28 cellular contexts compared by ENCODE assay signal in the genomic region with DNA sequence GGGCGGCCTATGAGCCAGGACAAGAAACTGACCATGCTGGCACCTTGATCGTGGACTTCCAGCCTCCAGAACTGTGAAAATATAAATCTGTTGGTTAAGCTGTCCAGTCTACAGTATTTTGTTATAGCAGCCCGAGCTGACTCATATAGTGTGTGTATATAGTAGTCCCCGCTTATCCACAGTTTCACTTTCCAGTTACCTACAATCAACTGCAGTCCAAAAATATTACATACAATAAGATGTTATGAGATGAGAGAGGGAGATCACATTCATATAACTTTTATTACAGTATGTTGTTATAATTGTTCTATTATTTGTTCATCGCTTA. TPM values are rescaled to one million over a fixed set of nuclear protein-coding genes. Genes with fewer than 3 reads are reported as not detected.
DNase-seq lines count a peak whose midpoint lies in the region; ATAC-seq, FAIRE-seq and TF ChIP-seq lines count a peak whose summit lies in the region.
"Had no signal": no experiment of that assay in that cellular context is flagged by ENCODE, and none has a peak within 500 bp of the region (broad histone marks: within the 10 kb centered on the region; RNA-seq: fewer than 3 reads in every experiment).

No MANE protein-coding gene starts in this region.

- H3K27me3 ChIP-seq in K562 (ENCODE audit: control insufficient read depth in 2 of 2, insufficient read depth in 2 of 2, low read length in 2 of 2): peaks cover 3 to 29% of the 10 kb centered on the region in 2 experiments; a peak in 4 of 5 replicates
- H3K27me3 ChIP-seq in SJCRH30: no peaks in the 10 kb centered on the region

- no peaks in the 10 kb centered on the region for H3K9me3 Mint-ChIP-seq in activated T-helper 1 cell treated with anti-CD3 and anti-CD28 coated beads, Interleukin-12 subunit alpha, Interleukin-12 subunit beta, Interleukin-2, Interleukin-4 antibody, amounts not matched to agents 30 ng/mL and 10 ng/mL and 1 ng/mL, durations not matched to agents 14 hours and 24 hours and 36 hours
- H3K9me3 Mint-ChIP-seq: CD8-positive, alpha-beta memory T cell had no signal

- H3K9ac ChIP-seq in K562 (ENCODE audit: insufficient read depth in 1 of 2, low read depth in 2 of 2, low read length in 2 of 2): no peak overlapping the region
- H3K9ac ChIP-seq: BLaER1 had no signal

- no peaks in the 10 kb centered on the region for H3K36me3 Mint-ChIP-seq in activated T-helper 1 cell treated with anti-CD3 and anti-CD28 coated beads, Interleukin-12 subunit alpha, Interleukin-12 subunit beta, Interleukin-2, Interleukin-4 antibody, amounts not matched to agents 30 ng/mL and 10 ng/mL and 1 ng/mL, durations not matched to agents 14 hours and 24 hours and 36 hours (ENCODE audit: low read depth)
- H3K36me3 Mint-ChIP-seq: CD4-positive, alpha-beta memory T cell; CD4-positive, CD25-positive, alpha-beta regulatory T cell had no signal

- CTCF ChIA-PET in K562 (lab: Yijun Ruan, JAX; ENCODE audit: low intra/inter-chr PET ratio): no interaction called here

- DNase-seq in activated T-helper 1 cell treated with anti-CD3 and anti-CD28 coated beads, Interleukin-12 subunit alpha, Interleukin-12 subunit beta, Interleukin-2, Interleukin-4 antibody, amounts not matched to agents 30 ng/mL and 10 ng/mL and 1 ng/mL, durations not matched to agents 14 hours and 24 hours and 36 hours (ENCODE audit: low spot score): no peak
- DNase-seq in K562 (ENCODE audit: extremely low read depth in 1 of 4, low spot score in 3 of 4) (no peak), G401 (ENCODE audit: low spot score) (no peak), SJCRH30 (no peak)
- DNase-seq: 8988T; ACHN; BE2C; C1 segment of cervical spinal cord; CD4-positive, alpha-beta memory T cell; CD4-positive, CD25-positive, alpha-beta regulatory T cell; CD8-positive, alpha-beta memory T cell; COR-L47; DMS 273 treated with DMSO at 0.1 percent for 48 hours; DMS153; DMS53; DMS79; DND-41; EL; GF-D8 had no signal

- no peak overlapping the region for H3K4me3 Mint-ChIP-seq in activated T-helper 1 cell treated with anti-CD3 and anti-CD28 coated beads, Interleukin-12 subunit alpha, Interleukin-12 subunit beta, Interleukin-2, Interleukin-4 antibody, amounts not matched to agents 30 ng/mL and 10 ng/mL and 1 ng/mL, durations not matched to agents 14 hours and 24 hours and 36 hours
- H3K4me3 Mint-ChIP-seq: CD14-positive monocyte; CD4-positive, alpha-beta memory T cell; CD4-positive, CD25-positive, alpha-beta regulatory T cell; CD8-positive, alpha-beta memory T cell had no signal

- H3K36me3 ChIP-seq in K562 (ENCODE audit: control insufficient read depth, insufficient read depth, low read length) (no peaks in the 10 kb centered on the region), SJCRH30 (no peaks in the 10 kb centered on the region)
- H3K36me3 ChIP-seq: BE2C, BLaER1 had no signal

- FAIRE-seq in K562 (lab: Jason Lieb, UNC): no peak
- FAIRE-seq: A204.1, G401.6, GM12891, GM19239 had no signal

- intact Hi-C loops in activated T-helper 1 cell treated with anti-CD3 and anti-CD28 coated beads, Interleukin-12 subunit alpha, Interleukin-12 subunit beta, Interleukin-2, Interleukin-4 antibody, amounts not matched to agents 30 ng/mL and 10 ng/mL and 1 ng/mL, durations not matched to agents 14 hours and 24 hours and 36 hours (cut with micrococcal nuclease): no loop called here
- intact Hi-C loops in K562 (cut with micrococcal nuclease): no loop called here

- in situ Hi-C loops in K562 (cut with MboI): no loop called here
- in situ Hi-C loops in G401 (cut with HindIII; ENCODE audit: low sequenced_read_pairs): no loop called here

- no peak for TF ChIP-seq RAD21 in K562 (CRISPR knock-in tag; conservative IDR thresholded peaks at IDR 0.05 in 1 of 2, IDR thresholded peaks at IDR 0.05 in 1 of 2)

- no peak for TF ChIP-seq EP300 in K562 (IDR thresholded peaks at IDR 0.05; ENCODE audit: low read length)

- peaks cover 15% of the 10 kb centered on the region for H3K4me1 Mint-ChIP-seq in activated T-helper 1 cell treated with anti-CD3 and anti-CD28 coated beads, Interleukin-12 subunit alpha, Interleukin-12 subunit beta, Interleukin-2, Interleukin-4 antibody, amounts not matched to agents 30 ng/mL and 10 ng/mL and 1 ng/mL, durations not matched to agents 14 hours and 24 hours and 36 hours (ENCODE audit: low read depth)

- H3K27ac ChIP-seq in K562 (ENCODE audit: extremely low read depth, low read depth, low read length): no peak overlapping the region
- H3K27ac ChIP-seq in SJCRH30: no peak overlapping the region
- H3K27ac ChIP-seq: BLaER1 had no signal

- H3K4me1 ChIP-seq in K562 (replicated peaks in 1 of 2; ENCODE audit: control insufficient read depth in 2 of 2, insufficient read depth in 2 of 2, low read length in 2 of 2) (peaks cover 0 to 3% of the 10 kb centered on the region in 2 experiments; a peak in 1 of 5 replicates), SJCRH30 (no peaks in the 10 kb centered on the region)
- H3K4me1 ChIP-seq: BE2C, BLaER1 had no signal

- TF ChIP-seq CTCF in K562 (IDR thresholded peaks at IDR 0.05 in 2 of 3, conservative IDR thresholded peaks at IDR 0.05 in 1 of 3; ENCODE audit: insufficient read depth in 2 of 3, low read depth in 1 of 3, low read length in 3 of 3): no peak

- H3K4me2 ChIP-seq in K562 (ENCODE audit: insufficient read depth, low read length): no peak overlapping the region
- H3K4me2 ChIP-seq: BLaER1 had no signal

- H2AFZ ChIP-seq in K562 (ENCODE audit: low read depth, low read length): no peak overlapping the region

- POLR2A ChIA-PET in K562 (lab: Yijun Ruan, JAX): interaction anchor here (0.6 kb wide), 1 partner anchor 15 kb away, joined by 3 read pairs; no protein-coding TSS in a partner anchor

- 11% methylated on average over 5 of the region's 5 CpGs for WGBS in K562 (ENCODE audit: insufficient coverage, low coverage, missing lambda C conversion rate)

- TF ChIP-seq POLR2A in K562 (conservative IDR thresholded peaks at IDR 0.05): no peak

- no TSS peak for BruUV-seq in K562 (replicated peaks; lab: Mats Ljungman, UMichigan)

- H3K79me2 ChIP-seq in K562 (ENCODE audit: control insufficient read depth, insufficient read depth, low read length): no peaks in the 10 kb centered on the region

- no peaks in the 10 kb centered on the region for H3K9me1 ChIP-seq in K562 (ENCODE audit: control insufficient read depth, insufficient read depth, low read length)

- no peaks in the 10 kb centered on the region; the same call in 1 of the 2 replicates for H4K20me1 ChIP-seq in K562 (replicated peaks; ENCODE audit: control insufficient read depth, insufficient read depth, low read length)
- H4K20me1 ChIP-seq: BLaER1 had no signal

- H3K9me3 ChIP-seq in K562 (replicated peaks; ENCODE audit: control insufficient read depth, insufficient read depth, low read depth, low read length): no peaks in the 10 kb centered on the region
- H3K9me3 ChIP-seq in SJCRH30 (replicated peaks): no peaks in the 10 kb centered on the region
- H3K9me3 ChIP-seq: BE2C, BLaER1 had no signal

- ATAC-seq in K562: no peak

- H3K4me3 ChIP-seq in K562 (no peak overlapping the region), SJCRH30 (no peak overlapping the region)
- H3K4me3 ChIP-seq: BLaER1 had no signal

- peaks cover 40% of the 10 kb centered on the region for H3K27me3 Mint-ChIP-seq in activated T-helper 1 cell treated with anti-CD3 and anti-CD28 coated beads, Interleukin-12 subunit alpha, Interleukin-12 subunit beta, Interleukin-2, Interleukin-4 antibody, amounts not matched to agents 30 ng/mL and 10 ng/mL and 1 ng/mL, durations not matched to agents 14 hours and 24 hours and 36 hours (ENCODE audit: insufficient read depth)

- H3K27ac Mint-ChIP-seq in activated T-helper 1 cell treated with anti-CD3 and anti-CD28 coated beads, Interleukin-12 subunit alpha, Interleukin-12 subunit beta, Interleukin-2, Interleukin-4 antibody, amounts not matched to agents 30 ng/mL and 10 ng/mL and 1 ng/mL, durations not matched to agents 14 hours and 24 hours and 36 hours: peak overlapping the region; percentile 23
- H3K27ac Mint-ChIP-seq: CD14-positive monocyte; CD4-positive, alpha-beta memory T cell; CD4-positive, CD25-positive, alpha-beta regulatory T cell; CD8-positive, alpha-beta memory T cell had no signal

RNA-seq across cellular contexts. Expression of gene MT3, which starts 4.9 kb away (rescaled TPM):
- 1.9 and 2.7 TPM in 2 replicates for total RNA-seq in activated T-helper 1 cell treated with anti-CD3 and anti-CD28 coated beads, Interleukin-12 subunit alpha, Interleukin-12 subunit beta, Interleukin-2, Interleukin-4 antibody, amounts not matched to agents 30 ng/mL and 10 ng/mL and 1 ng/mL, durations not matched to agents 14 hours and 24 hours and 36 hours
- not detected in 2 replicates for total RNA-seq in K562 (2011; cell fraction: chromatin; rRNA removed; ENCODE audit: low replicate concordance)
- total RNA-seq in K562 (2011; cell fraction: nucleolus; rRNA removed): not detected in 2 replicates
- total RNA-seq in K562 (2011; cell fraction: nucleoplasm; rRNA removed): not detected in 2 replicates
- total RNA-seq in K562 (2014; rRNA removed): not detected in 2 replicates
- not detected in 2 replicates for total RNA-seq in K562 (2014; rRNA removed; fragmentation: Illumina TruSeq; extraction: Trizol)
- total RNA-seq in K562 (2015; rRNA removed; fragmentation: Illumina TruSeq; extraction: Trizol): not detected in 2 replicates
- total RNA-seq in K562 (2021): not detected in 2 replicates
- not detected in 2 replicates for polyA plus RNA-seq in K562 (2011; rRNA removed)
- polyA plus RNA-seq in K562 (2011; cell fraction: cytosol; rRNA removed): not detected in 2 replicates
- polyA plus RNA-seq in K562 (2011; cell fraction: nucleus; rRNA removed): not detected in 2 replicates
- polyA plus RNA-seq in K562 (2012): not detected in 2 replicates
- polyA plus RNA-seq in K562 (2014; fragmentation: Illumina TruSeq; extraction: Trizol): not detected in 2 replicates
- not detected for polyA plus RNA-seq in K562 (2014; fragmentation: Nextera tagmentation; extraction: Ambion mirVana)
- polyA plus RNA-seq in K562 (2014; rRNA removed): not detected in 2 replicates
- not detected in 2 replicates for polyA minus RNA-seq in K562 (2011; rRNA and poly(A)+ RNA removed)
- not detected in 2 replicates for polyA minus RNA-seq in K562 (2011; cell fraction: cytosol; rRNA and poly(A)+ RNA removed)
- not detected in 2 replicates for polyA minus RNA-seq in K562 (2011; cell fraction: nucleus; rRNA and poly(A)+ RNA removed)
- total RNA-seq in G401 (2014; rRNA removed; shearing (Covaris generic)): not detected in 2 replicates
- not detected in 2 replicates for total RNA-seq in SJCRH30 (2014; rRNA removed; shearing (Covaris generic))
- total RNA-seq: A673; CD4-positive, alpha-beta memory T cell; CD4-positive, CD25-positive, alpha-beta regulatory T cell; Daoy had no signal
- polyA plus RNA-seq: AG04450, CD14-positive monocyte had no signal

RNA-seq across cellular contexts. Expression of gene MT2A, which starts 14.1 kb away (rescaled TPM):
- 348 and 365 TPM in 2 replicates for total RNA-seq in activated T-helper 1 cell treated with anti-CD3 and anti-CD28 coated beads, Interleukin-12 subunit alpha, Interleukin-12 subunit beta, Interleukin-2, Interleukin-4 antibody, amounts not matched to agents 30 ng/mL and 10 ng/mL and 1 ng/mL, durations not matched to agents 14 hours and 24 hours and 36 hours
- 2.9 and 6.0 TPM in 2 replicates for total RNA-seq in K562 (2011; cell fraction: chromatin; rRNA removed; ENCODE audit: low replicate concordance)
- total RNA-seq in K562 (2011; cell fraction: nucleolus; rRNA removed): 4.5 and 5.5 TPM in 2 replicates
- 10.5 and 11.7 TPM in 2 replicates for total RNA-seq in K562 (2011; cell fraction: nucleoplasm; rRNA removed)
- 7.3 and 11.7 TPM in 2 replicates for total RNA-seq in K562 (2014; rRNA removed)
- total RNA-seq in K562 (2014; rRNA removed; fragmentation: Illumina TruSeq; extraction: Trizol): 1.9 and 2.0 TPM in 2 replicates
- total RNA-seq in K562 (2015; rRNA removed; fragmentation: Illumina TruSeq; extraction: Trizol): 4.7 and 8.5 TPM in 2 replicates
- 11.9 and 14.4 TPM in 2 replicates for total RNA-seq in K562 (2021)
- polyA plus RNA-seq in K562 (2011; rRNA removed): 7.0 and 30.7 TPM in 2 replicates
- 23.6 and 39.9 TPM in 2 replicates for polyA plus RNA-seq in K562 (2011; cell fraction: cytosol; rRNA removed)
- polyA plus RNA-seq in K562 (2011; cell fraction: nucleus; rRNA removed): 12.3 and 26.2 TPM in 2 replicates
- 35.6 and 55.2 TPM in 2 replicates for polyA plus RNA-seq in K562 (2012)
- polyA plus RNA-seq in K562 (2014; fragmentation: Illumina TruSeq; extraction: Trizol): 3.6 and 5.9 TPM in 2 replicates
- 10 to 100 TPM; 13.3 to 16.9 TPM for polyA plus RNA-seq in K562 (2014; fragmentation: Nextera tagmentation; extraction: Ambion mirVana)
- polyA plus RNA-seq in K562 (2014; rRNA removed): 10.0 and 12.0 TPM in 2 replicates
- polyA minus RNA-seq in K562 (2011; rRNA and poly(A)+ RNA removed): 2.3 and 3.7 TPM in 2 replicates
- 25.7 and 72.6 TPM in 2 replicates for polyA minus RNA-seq in K562 (2011; cell fraction: cytosol; rRNA and poly(A)+ RNA removed)
- polyA minus RNA-seq in K562 (2011; cell fraction: nucleus; rRNA and poly(A)+ RNA removed): 3.9 and 11.7 TPM in 2 replicates
- 0.43 TPM in 1 of 2 replicates, not detected in the other for total RNA-seq in G401 (2014; rRNA removed; shearing (Covaris generic))
- total RNA-seq in SJCRH30 (2014; rRNA removed; shearing (Covaris generic)): 144 and 163 TPM in 2 replicates

RNA-seq across cellular contexts. Expression of gene MT4, which starts 29.4 kb away (rescaled TPM):
- not detected in 2 replicates for total RNA-seq in activated T-helper 1 cell treated with anti-CD3 and anti-CD28 coated beads, Interleukin-12 subunit alpha, Interleukin-12 subunit beta, Interleukin-2, Interleukin-4 antibody, amounts not matched to agents 30 ng/mL and 10 ng/mL and 1 ng/mL, durations not matched to agents 14 hours and 24 hours and 36 hours
- not detected in 2 replicates for total RNA-seq in K562 (2011; cell fraction: chromatin; rRNA removed; ENCODE audit: low replicate concordance)
- total RNA-seq in K562 (2011; cell fraction: nucleolus; rRNA removed): not detected in 2 replicates
- total RNA-seq in K562 (2011; cell fraction: nucleoplasm; rRNA removed): not detected in 2 replicates
- total RNA-seq in K562 (2014; rRNA removed): not detected in 2 replicates
- total RNA-seq in K562 (2014; rRNA removed; fragmentation: Illumina TruSeq; extraction: Trizol): not detected in 2 replicates
- not detected in 2 replicates for total RNA-seq in K562 (2015; rRNA removed; fragmentation: Illumina TruSeq; extraction: Trizol)
- not detected in 2 replicates for total RNA-seq in K562 (2021)
- not detected in 2 replicates for polyA plus RNA-seq in K562 (2011; rRNA removed)
- polyA plus RNA-seq in K562 (2011; cell fraction: cytosol; rRNA removed): not detected in 2 replicates
- not detected in 2 replicates for polyA plus RNA-seq in K562 (2011; cell fraction: nucleus; rRNA removed)
- 1.7 TPM in 1 of 2 replicates, not detected in the other for polyA plus RNA-seq in K562 (2012)
- polyA plus RNA-seq in K562 (2014; fragmentation: Illumina TruSeq; extraction: Trizol): not detected in 2 replicates
- polyA plus RNA-seq in K562 (2014; fragmentation: Nextera tagmentation; extraction: Ambion mirVana): not detected
- polyA plus RNA-seq in K562 (2014; rRNA removed): not detected in 2 replicates
- polyA minus RNA-seq in K562 (2011; rRNA and poly(A)+ RNA removed): not detected in 2 replicates
- polyA minus RNA-seq in K562 (2011; cell fraction: cytosol; rRNA and poly(A)+ RNA removed): not detected in 2 replicates
- not detected in 2 replicates for polyA minus RNA-seq in K562 (2011; cell fraction: nucleus; rRNA and poly(A)+ RNA removed)
- not detected in 2 replicates for total RNA-seq in G401 (2014; rRNA removed; shearing (Covaris generic))
- not detected in 2 replicates for total RNA-seq in SJCRH30 (2014; rRNA removed; shearing (Covaris generic))
- total RNA-seq: A673; CD4-positive, alpha-beta memory T cell; CD4-positive, CD25-positive, alpha-beta regulatory T cell; CD8-positive, alpha-beta memory T cell; Daoy had no signal
- polyA plus RNA-seq: AG04450; CD14-positive monocyte; CD4-positive, alpha-beta memory T cell; CD4-positive, CD25-positive, alpha-beta regulatory T cell; CD8-positive, alpha-beta memory T cell had no signal

RNA-seq across cellular contexts. Expression of gene MT1E, which starts 31.3 kb away (rescaled TPM):
- 135 TPM in 2 replicates for total RNA-seq in activated T-helper 1 cell treated with anti-CD3 and anti-CD28 coated beads, Interleukin-12 subunit alpha, Interleukin-12 subunit beta, Interleukin-2, Interleukin-4 antibody, amounts not matched to agents 30 ng/mL and 10 ng/mL and 1 ng/mL, durations not matched to agents 14 hours and 24 hours and 36 hours
- total RNA-seq in K562 (2011; cell fraction: chromatin; rRNA removed; ENCODE audit: low replicate concordance): not detected in 2 replicates
- not detected in 2 replicates for total RNA-seq in K562 (2011; cell fraction: nucleolus; rRNA removed)
- total RNA-seq in K562 (2011; cell fraction: nucleoplasm; rRNA removed): not detected in 2 replicates
- 0.29 and 0.45 TPM in 2 replicates for total RNA-seq in K562 (2014; rRNA removed)
- not detected in 2 replicates for total RNA-seq in K562 (2014; rRNA removed; fragmentation: Illumina TruSeq; extraction: Trizol)
- 0.29 and 0.38 TPM in 2 replicates for total RNA-seq in K562 (2015; rRNA removed; fragmentation: Illumina TruSeq; extraction: Trizol)
- total RNA-seq in K562 (2021): 0.47 and 0.74 TPM in 2 replicates
- 0.45 and 2.3 TPM in 2 replicates for polyA plus RNA-seq in K562 (2011; rRNA removed)
- polyA plus RNA-seq in K562 (2011; cell fraction: cytosol; rRNA removed): 2.4 and 7.3 TPM in 2 replicates
- polyA plus RNA-seq in K562 (2011; cell fraction: nucleus; rRNA removed): 0.91 and 1.2 TPM in 2 replicates
- polyA plus RNA-seq in K562 (2012): 0.51 and 1.2 TPM in 2 replicates
- polyA plus RNA-seq in K562 (2014; fragmentation: Illumina TruSeq; extraction: Trizol): not detected in 2 replicates
- under 1 TPM in 1 of 2 experiments, not detected in 1; 0.52 TPM for polyA plus RNA-seq in K562 (2014; fragmentation: Nextera tagmentation; extraction: Ambion mirVana)
- 0.81 TPM in 1 of 2 replicates, not detected in the other for polyA plus RNA-seq in K562 (2014; rRNA removed)
- polyA minus RNA-seq in K562 (2011; rRNA and poly(A)+ RNA removed): 0.48 TPM in 1 of 2 replicates, not detected in the other
- 2.5 TPM in 1 of 2 replicates, not detected in the other for polyA minus RNA-seq in K562 (2011; cell fraction: cytosol; rRNA and poly(A)+ RNA removed)
- not detected in 2 replicates for polyA minus RNA-seq in K562 (2011; cell fraction: nucleus; rRNA and poly(A)+ RNA removed)
- not detected in 2 replicates for total RNA-seq in G401 (2014; rRNA removed; shearing (Covaris generic))
- not detected in 2 replicates for total RNA-seq in SJCRH30 (2014; rRNA removed; shearing (Covaris generic))
- total RNA-seq: CD4-positive, alpha-beta memory T cell had no signal

RNA-seq across cellular contexts. Expression of gene MT1M, which starts 38.2 kb away (rescaled TPM):
- not detected in 2 replicates for total RNA-seq in activated T-helper 1 cell treated with anti-CD3 and anti-CD28 coated beads, Interleukin-12 subunit alpha, Interleukin-12 subunit beta, Interleukin-2, Interleukin-4 antibody, amounts not matched to agents 30 ng/mL and 10 ng/mL and 1 ng/mL, durations not matched to agents 14 hours and 24 hours and 36 hours
- not detected in 2 replicates for total RNA-seq in K562 (2011; cell fraction: chromatin; rRNA removed; ENCODE audit: low replicate concordance)
- total RNA-seq in K562 (2011; cell fraction: nucleolus; rRNA removed): not detected in 2 replicates
- total RNA-seq in K562 (2011; cell fraction: nucleoplasm; rRNA removed): not detected in 2 replicates
- not detected in 2 replicates for total RNA-seq in K562 (2014; rRNA removed)
- total RNA-seq in K562 (2014; rRNA removed; fragmentation: Illumina TruSeq; extraction: Trizol): not detected in 2 replicates
- total RNA-seq in K562 (2015; rRNA removed; fragmentation: Illumina TruSeq; extraction: Trizol): not detected in 2 replicates
- not detected in 2 replicates for total RNA-seq in K562 (2021)
- not detected in 2 replicates for polyA plus RNA-seq in K562 (2011; rRNA removed)
- polyA plus RNA-seq in K562 (2011; cell fraction: cytosol; rRNA removed): not detected in 2 replicates
- not detected in 2 replicates for polyA plus RNA-seq in K562 (2011; cell fraction: nucleus; rRNA removed)
- polyA plus RNA-seq in K562 (2012): not detected in 2 replicates
- polyA plus RNA-seq in K562 (2014; fragmentation: Illumina TruSeq; extraction: Trizol): not detected in 2 replicates
- polyA plus RNA-seq in K562 (2014; fragmentation: Nextera tagmentation; extraction: Ambion mirVana): not detected
- polyA plus RNA-seq in K562 (2014; rRNA removed): not detected in 2 replicates
- polyA minus RNA-seq in K562 (2011; rRNA and poly(A)+ RNA removed): not detected in 2 replicates
- polyA minus RNA-seq in K562 (2011; cell fraction: cytosol; rRNA and poly(A)+ RNA removed): not detected in 2 replicates
- not detected in 2 replicates for polyA minus RNA-seq in K562 (2011; cell fraction: nucleus; rRNA and poly(A)+ RNA removed)
- not detected in 2 replicates for total RNA-seq in G401 (2014; rRNA removed; shearing (Covaris generic))
- not detected in 2 replicates for total RNA-seq in SJCRH30 (2014; rRNA removed; shearing (Covaris generic))
- total RNA-seq: CD4-positive, alpha-beta memory T cell; CD4-positive, CD25-positive, alpha-beta regulatory T cell; CD8-positive, alpha-beta memory T cell had no signal
- polyA plus RNA-seq: CD14-positive monocyte; CD4-positive, alpha-beta memory T cell; CD4-positive, CD25-positive, alpha-beta regulatory T cell; CD8-positive, alpha-beta memory T cell had no signal
